1 cellular context compared by ENCODE assay signal in the genomic region with DNA sequence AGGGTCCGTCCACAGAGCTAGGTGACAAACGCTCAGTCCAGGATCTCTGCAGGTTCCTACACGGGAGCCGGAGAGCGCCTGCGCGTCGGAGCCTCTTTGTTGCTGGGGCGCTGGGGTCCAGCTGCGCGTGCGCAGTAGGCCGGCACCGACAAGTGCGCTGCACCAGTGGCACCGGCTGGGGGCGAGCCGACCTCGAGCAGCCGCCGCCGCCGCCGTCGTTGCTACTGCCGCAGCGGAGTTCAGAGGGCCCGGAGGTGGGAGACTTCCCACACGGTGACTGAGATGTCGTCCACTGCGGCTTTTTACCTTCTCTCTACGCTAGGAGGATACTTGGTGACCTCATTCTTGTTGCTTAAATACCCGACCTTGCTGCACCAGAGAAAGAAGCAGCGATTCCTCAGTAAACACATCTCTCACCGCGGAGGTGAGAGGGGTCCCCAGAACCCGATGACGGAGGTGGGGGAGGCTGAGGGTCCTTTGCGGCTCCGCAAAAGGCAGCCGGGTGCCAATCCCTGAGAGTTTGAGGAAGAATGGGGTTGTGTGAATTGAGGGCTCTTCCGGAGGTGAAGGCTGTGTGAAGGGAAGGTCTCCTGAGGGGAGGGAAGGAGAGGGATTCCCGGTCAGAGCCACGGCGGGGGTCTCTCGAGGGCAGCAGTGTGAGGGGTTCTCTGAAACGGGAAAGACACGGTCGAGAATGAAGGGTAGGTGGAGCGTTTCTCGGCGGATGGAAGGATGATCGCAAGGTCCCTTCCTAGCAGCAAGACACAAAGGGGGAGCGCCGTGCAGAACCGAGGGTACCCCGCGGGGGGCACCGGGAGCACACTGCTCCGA.
TF ChIP-seq lines count a peak whose summit lies in the region.

A gene (plus strand): TSS at position 184 of the 831 bp plus-strand sequence. CDS start 99 bp downstream, at position 283.

TF ChIP-seq in HepG2, 621 proteins besides CTCF, POLR2A, EP300 and RAD21 (continued from another document and continues in another):
- no peak; the same call in 1 of the 2 replicates for TF ChIP-seq ARHGAP35 (CRISPR knock-in tag; IDR thresholded peaks at IDR 0.05; ENCODE audit: borderline replicate concordance)
- TF ChIP-seq, protein P1, sequence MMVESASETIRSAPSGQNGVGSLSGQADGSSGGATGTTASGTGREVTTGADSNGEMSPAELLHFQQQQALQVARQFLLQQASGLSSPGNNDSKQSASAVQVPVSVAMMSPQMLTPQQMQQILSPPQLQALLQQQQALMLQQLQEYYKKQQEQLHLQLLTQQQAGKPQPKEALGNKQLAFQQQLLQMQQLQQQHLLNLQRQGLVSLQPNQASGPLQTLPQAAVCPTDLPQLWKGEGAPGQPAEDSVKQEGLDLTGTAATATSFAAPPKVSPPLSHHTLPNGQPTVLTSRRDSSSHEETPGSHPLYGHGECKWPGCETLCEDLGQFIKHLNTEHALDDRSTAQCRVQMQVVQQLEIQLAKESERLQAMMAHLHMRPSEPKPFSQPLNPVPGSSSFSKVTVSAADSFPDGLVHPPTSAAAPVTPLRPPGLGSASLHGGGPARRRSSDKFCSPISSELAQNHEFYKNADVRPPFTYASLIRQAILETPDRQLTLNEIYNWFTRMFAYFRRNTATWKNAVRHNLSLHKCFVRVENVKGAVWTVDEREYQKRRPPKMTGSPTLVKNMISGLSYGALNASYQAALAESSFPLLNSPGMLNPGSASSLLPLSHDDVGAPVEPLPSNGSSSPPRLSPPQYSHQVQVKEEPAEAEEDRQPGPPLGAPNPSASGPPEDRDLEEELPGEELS (CRISPR knock-in tag; IDR thresholded peaks at IDR 0.05), result peak; percentile 49
- 0 out of 2 replicates have a peak, but pooled peaks have one; percentile 33 for TF ChIP-seq FOXK1 (CRISPR knock-in tag; IDR thresholded peaks at IDR 0.05; ENCODE audit: borderline replicate concordance, low read depth)
- no peak for TF ChIP-seq DPF2 (CRISPR knock-in tag; IDR thresholded peaks at IDR 0.05; ENCODE audit: borderline replicate concordance, low read depth)
- no peak for TF ChIP-seq WIZ (CRISPR knock-in tag; IDR thresholded peaks at IDR 0.05)
- TF ChIP-seq YEATS2 (CRISPR knock-in tag; IDR thresholded peaks at IDR 0.05; ENCODE audit: borderline replicate concordance), result peak; percentile 22; the same call in 1 of the 2 replicates
- peak; percentile 68 for TF ChIP-seq PHF20 (CRISPR knock-in tag; IDR thresholded peaks at IDR 0.05)
- TF ChIP-seq, protein P2, sequence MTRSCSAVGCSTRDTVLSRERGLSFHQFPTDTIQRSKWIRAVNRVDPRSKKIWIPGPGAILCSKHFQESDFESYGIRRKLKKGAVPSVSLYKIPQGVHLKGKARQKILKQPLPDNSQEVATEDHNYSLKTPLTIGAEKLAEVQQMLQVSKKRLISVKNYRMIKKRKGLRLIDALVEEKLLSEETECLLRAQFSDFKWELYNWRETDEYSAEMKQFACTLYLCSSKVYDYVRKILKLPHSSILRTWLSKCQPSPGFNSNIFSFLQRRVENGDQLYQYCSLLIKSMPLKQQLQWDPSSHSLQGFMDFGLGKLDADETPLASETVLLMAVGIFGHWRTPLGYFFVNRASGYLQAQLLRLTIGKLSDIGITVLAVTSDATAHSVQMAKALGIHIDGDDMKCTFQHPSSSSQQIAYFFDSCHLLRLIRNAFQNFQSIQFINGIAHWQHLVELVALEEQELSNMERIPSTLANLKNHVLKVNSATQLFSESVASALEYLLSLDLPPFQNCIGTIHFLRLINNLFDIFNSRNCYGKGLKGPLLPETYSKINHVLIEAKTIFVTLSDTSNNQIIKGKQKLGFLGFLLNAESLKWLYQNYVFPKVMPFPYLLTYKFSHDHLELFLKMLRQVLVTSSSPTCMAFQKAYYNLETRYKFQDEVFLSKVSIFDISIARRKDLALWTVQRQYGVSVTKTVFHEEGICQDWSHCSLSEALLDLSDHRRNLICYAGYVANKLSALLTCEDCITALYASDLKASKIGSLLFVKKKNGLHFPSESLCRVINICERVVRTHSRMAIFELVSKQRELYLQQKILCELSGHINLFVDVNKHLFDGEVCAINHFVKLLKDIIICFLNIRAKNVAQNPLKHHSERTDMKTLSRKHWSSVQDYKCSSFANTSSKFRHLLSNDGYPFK (CRISPR knock-in tag; IDR thresholded peaks at IDR 0.05; ENCODE audit: borderline replicate concordance), result peak; percentile 90; the same call in 1 of the 2 replicates
- no peak for TF ChIP-seq ATM (IDR thresholded peaks at IDR 0.05; ENCODE audit: borderline replicate concordance)
- TF ChIP-seq ZNF205 (CRISPR knock-in tag; IDR thresholded peaks at IDR 0.05), result peak; percentile 90; the same call in 1 of the 2 replicates
- peak; percentile 80; the same call in 1 of the 2 replicates for TF ChIP-seq ETV6 (CRISPR knock-in tag; conservative IDR thresholded peaks at IDR 0.05)
- peak; percentile 60; the same call in 1 of the 2 replicates for TF ChIP-seq ZNF749 (CRISPR knock-in tag; IDR thresholded peaks at IDR 0.05; ENCODE audit: borderline replicate concordance)
- no peak; the same call in 1 of the 2 replicates for TF ChIP-seq TCF7 (IDR thresholded peaks at IDR 0.05; ENCODE audit: low read depth)
- peak; percentile 84 for TF ChIP-seq MEIS1 (CRISPR knock-in tag; IDR thresholded peaks at IDR 0.05; ENCODE audit: borderline replicate concordance)
- TF ChIP-seq ZBTB7A (CRISPR knock-in tag; IDR thresholded peaks at IDR 0.05), result peak; percentile 91
- no peak for TF ChIP-seq NFYC (CRISPR knock-in tag; IDR thresholded peaks at IDR 0.05)
- TF ChIP-seq, protein P3, sequence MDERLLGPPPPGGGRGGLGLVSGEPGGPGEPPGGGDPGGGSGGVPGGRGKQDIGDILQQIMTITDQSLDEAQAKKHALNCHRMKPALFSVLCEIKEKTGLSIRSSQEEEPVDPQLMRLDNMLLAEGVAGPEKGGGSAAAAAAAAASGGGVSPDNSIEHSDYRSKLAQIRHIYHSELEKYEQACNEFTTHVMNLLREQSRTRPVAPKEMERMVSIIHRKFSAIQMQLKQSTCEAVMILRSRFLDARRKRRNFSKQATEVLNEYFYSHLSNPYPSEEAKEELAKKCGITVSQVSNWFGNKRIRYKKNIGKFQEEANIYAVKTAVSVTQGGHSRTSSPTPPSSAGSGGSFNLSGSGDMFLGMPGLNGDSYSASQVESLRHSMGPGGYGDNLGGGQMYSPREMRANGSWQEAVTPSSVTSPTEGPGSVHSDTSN (CRISPR knock-in tag; IDR thresholded peaks at IDR 0.05), result no peak; the same call in 1 of the 2 replicates
- TF ChIP-seq RNF2 (conservative IDR thresholded peaks at IDR 0.05; ENCODE audit: low read depth), result no peak
- no peak for TF ChIP-seq MAF1 (CRISPR knock-in tag; IDR thresholded peaks at IDR 0.05; ENCODE audit: borderline replicate concordance)
- no peak; the same call in 1 of the 2 replicates for TF ChIP-seq MXD4 (CRISPR knock-in tag; IDR thresholded peaks at IDR 0.05)
- TF ChIP-seq, protein P4, sequence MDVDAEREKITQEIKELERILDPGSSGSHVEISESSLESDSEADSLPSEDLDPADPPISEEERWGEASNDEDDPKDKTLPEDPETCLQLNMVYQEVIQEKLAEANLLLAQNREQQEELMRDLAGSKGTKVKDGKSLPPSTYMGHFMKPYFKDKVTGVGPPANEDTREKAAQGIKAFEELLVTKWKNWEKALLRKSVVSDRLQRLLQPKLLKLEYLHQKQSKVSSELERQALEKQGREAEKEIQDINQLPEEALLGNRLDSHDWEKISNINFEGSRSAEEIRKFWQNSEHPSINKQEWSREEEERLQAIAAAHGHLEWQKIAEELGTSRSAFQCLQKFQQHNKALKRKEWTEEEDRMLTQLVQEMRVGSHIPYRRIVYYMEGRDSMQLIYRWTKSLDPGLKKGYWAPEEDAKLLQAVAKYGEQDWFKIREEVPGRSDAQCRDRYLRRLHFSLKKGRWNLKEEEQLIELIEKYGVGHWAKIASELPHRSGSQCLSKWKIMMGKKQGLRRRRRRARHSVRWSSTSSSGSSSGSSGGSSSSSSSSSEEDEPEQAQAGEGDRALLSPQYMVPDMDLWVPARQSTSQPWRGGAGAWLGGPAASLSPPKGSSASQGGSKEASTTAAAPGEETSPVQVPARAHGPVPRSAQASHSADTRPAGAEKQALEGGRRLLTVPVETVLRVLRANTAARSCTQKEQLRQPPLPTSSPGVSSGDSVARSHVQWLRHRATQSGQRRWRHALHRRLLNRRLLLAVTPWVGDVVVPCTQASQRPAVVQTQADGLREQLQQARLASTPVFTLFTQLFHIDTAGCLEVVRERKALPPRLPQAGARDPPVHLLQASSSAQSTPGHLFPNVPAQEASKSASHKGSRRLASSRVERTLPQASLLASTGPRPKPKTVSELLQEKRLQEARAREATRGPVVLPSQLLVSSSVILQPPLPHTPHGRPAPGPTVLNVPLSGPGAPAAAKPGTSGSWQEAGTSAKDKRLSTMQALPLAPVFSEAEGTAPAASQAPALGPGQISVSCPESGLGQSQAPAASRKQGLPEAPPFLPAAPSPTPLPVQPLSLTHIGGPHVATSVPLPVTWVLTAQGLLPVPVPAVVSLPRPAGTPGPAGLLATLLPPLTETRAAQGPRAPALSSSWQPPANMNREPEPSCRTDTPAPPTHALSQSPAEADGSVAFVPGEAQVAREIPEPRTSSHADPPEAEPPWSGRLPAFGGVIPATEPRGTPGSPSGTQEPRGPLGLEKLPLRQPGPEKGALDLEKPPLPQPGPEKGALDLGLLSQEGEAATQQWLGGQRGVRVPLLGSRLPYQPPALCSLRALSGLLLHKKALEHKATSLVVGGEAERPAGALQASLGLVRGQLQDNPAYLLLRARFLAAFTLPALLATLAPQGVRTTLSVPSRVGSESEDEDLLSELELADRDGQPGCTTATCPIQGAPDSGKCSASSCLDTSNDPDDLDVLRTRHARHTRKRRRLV (CRISPR knock-in tag; IDR thresholded peaks at IDR 0.05), result no peak; the same call in 1 of the 2 replicates
- TF ChIP-seq ZNF589 (CRISPR knock-in tag; conservative IDR thresholded peaks at IDR 0.05), result no peak
- TF ChIP-seq, protein P5, sequence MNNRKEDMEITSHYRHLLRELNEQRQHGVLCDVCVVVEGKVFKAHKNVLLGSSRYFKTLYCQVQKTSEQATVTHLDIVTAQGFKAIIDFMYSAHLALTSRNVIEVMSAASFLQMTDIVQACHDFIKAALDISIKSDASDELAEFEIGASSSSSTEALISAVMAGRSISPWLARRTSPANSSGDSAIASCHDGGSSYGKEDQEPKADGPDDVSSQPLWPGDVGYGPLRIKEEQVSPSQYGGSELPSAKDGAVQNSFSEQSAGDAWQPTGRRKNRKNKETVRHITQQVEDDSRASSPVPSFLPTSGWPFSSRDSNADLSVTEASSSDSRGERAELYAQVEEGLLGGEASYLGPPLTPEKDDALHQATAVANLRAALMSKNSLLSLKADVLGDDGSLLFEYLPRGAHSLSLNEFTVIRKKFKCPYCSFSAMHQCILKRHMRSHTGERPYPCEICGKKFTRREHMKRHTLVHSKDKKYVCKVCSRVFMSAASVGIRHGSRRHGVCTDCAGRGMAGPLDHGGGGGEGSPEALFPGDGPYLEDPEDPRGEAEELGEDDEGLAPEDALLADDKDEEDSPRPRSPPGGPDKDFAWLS (CRISPR knock-in tag; IDR thresholded peaks at IDR 0.05; ENCODE audit: borderline replicate concordance), result no peak
- TF ChIP-seq NCOA2 (CRISPR knock-in tag; IDR thresholded peaks at IDR 0.05), result 0 out of 2 replicates have a peak, but pooled peaks have one; percentile 8
- peak; percentile 74 for TF ChIP-seq TEAD3 (CRISPR knock-in tag; optimal IDR thresholded peaks at IDR 0.05; ENCODE audit: borderline replicate concordance)
- peak; percentile 78 for TF ChIP-seq POGZ (CRISPR knock-in tag; IDR thresholded peaks at IDR 0.05)
- TF ChIP-seq SALL1 (CRISPR knock-in tag; IDR thresholded peaks at IDR 0.05), result peak; percentile 81; the same call in 1 of the 2 replicates
- TF ChIP-seq THYN1 (CRISPR knock-in tag; IDR thresholded peaks at IDR 0.05; ENCODE audit: borderline replicate concordance, low read depth), result no peak
- TF ChIP-seq ZFP62 (CRISPR knock-in tag; IDR thresholded peaks at IDR 0.05), result no peak
- TF ChIP-seq, protein P6, sequence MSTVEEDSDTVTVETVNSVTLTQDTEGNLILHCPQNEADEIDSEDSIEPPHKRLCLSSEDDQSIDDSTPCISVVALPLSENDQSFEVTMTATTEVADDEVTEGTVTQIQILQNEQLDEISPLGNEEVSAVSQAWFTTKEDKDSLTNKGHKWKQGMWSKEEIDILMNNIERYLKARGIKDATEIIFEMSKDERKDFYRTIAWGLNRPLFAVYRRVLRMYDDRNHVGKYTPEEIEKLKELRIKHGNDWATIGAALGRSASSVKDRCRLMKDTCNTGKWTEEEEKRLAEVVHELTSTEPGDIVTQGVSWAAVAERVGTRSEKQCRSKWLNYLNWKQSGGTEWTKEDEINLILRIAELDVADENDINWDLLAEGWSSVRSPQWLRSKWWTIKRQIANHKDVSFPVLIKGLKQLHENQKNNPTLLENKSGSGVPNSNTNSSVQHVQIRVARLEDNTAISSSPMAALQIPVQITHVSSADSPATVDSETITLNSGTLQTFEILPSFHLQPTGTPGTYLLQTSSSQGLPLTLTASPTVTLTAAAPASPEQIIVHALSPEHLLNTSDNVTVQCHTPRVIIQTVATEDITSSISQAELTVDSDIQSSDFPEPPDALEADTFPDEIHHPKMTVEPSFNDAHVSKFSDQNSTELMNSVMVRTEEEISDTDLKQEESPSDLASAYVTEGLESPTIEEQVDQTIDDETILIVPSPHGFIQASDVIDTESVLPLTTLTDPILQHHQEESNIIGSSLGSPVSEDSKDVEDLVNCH (CRISPR knock-in tag; IDR thresholded peaks at IDR 0.05), result 0 out of 2 replicates have a peak, but pooled peaks have one; percentile 55
- peak; percentile 53; the same call in 1 of the 2 replicates for TF ChIP-seq PHF21A (CRISPR knock-in tag; IDR thresholded peaks at IDR 0.05)
- TF ChIP-seq ZNF672 (CRISPR knock-in tag; IDR thresholded peaks at IDR 0.05), result no peak
- TF ChIP-seq, protein P7, sequence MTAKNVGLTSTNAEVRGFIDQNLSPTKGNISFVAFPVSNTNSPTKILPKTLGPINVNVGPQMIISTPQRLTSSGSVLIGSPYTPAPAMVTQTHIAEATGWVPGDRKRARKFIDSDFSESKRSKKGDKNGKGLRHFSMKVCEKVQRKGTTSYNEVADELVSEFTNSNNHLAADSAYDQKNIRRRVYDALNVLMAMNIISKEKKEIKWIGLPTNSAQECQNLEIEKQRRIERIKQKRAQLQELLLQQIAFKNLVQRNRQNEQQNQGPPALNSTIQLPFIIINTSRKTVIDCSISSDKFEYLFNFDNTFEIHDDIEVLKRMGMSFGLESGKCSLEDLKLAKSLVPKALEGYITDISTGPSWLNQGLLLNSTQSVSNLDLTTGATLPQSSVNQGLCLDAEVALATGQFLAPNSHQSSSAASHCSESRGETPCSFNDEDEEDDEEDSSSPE (CRISPR knock-in tag; IDR thresholded peaks at IDR 0.05), result peak; percentile 65; the same call in 1 of the 2 replicates
- peak; percentile 69; the same call in 1 of the 2 replicates for TF ChIP-seq ZNF891 (CRISPR knock-in tag; IDR thresholded peaks at IDR 0.05)
- no peak for TF ChIP-seq FLYWCH1 (CRISPR knock-in tag; IDR thresholded peaks at IDR 0.05)
- 0 out of 2 replicates have a peak, but pooled peaks have one; percentile 70 for TF ChIP-seq ZFYVE20 (CRISPR knock-in tag; IDR thresholded peaks at IDR 0.05; ENCODE audit: borderline replicate concordance, low read depth)
- TF ChIP-seq, protein P8, sequence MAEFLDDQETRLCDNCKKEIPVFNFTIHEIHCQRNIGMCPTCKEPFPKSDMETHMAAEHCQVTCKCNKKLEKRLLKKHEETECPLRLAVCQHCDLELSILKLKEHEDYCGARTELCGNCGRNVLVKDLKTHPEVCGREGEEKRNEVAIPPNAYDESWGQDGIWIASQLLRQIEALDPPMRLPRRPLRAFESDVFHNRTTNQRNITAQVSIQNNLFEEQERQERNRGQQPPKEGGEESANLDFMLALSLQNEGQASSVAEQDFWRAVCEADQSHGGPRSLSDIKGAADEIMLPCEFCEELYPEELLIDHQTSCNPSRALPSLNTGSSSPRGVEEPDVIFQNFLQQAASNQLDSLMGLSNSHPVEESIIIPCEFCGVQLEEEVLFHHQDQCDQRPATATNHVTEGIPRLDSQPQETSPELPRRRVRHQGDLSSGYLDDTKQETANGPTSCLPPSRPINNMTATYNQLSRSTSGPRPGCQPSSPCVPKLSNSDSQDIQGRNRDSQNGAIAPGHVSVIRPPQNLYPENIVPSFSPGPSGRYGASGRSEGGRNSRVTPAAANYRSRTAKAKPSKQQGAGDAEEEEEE (CRISPR knock-in tag; IDR thresholded peaks at IDR 0.05; ENCODE audit: borderline replicate concordance), result no peak
- TF ChIP-seq TGIF2 (CRISPR knock-in tag; IDR thresholded peaks at IDR 0.05), result peak; percentile 48; the same call in 1 of the 2 replicates
